In genomic region chr5:111076076-111076475, GRCh38 we compare ENCODE assay signal across 15 cellular contexts. TPM values are rescaled to one million over a fixed set of nuclear protein-coding genes. Genes with fewer than 3 reads are reported as not detected.
A peak's percentile ranks its signal among the peaks of the same experiment; 100 is the strongest.
DNase-seq lines count a peak whose midpoint lies in the region; ATAC-seq and TF ChIP-seq lines count a peak whose summit lies in the region.
"Had no signal": no experiment of that assay in that cellular context is flagged by ENCODE, and none has a peak within 500 bp of the region (broad histone marks: within the 10 kb centered on the region; RNA-seq: fewer than 3 reads in every experiment).

No MANE protein-coding gene starts in this region.

- BruUV-seq in Calu3 (replicated peaks; lab: Mats Ljungman, UMichigan): no TSS peak

- peak overlapping the region; percentile 11 for H3K4me2 ChIP-seq in fibroblast of lung (ENCODE audit: extremely low read depth, insufficient read depth, low read length)

- H3K36me3 ChIP-seq in fibroblast of lung (ENCODE audit: control insufficient read depth, insufficient read depth, low read length): peaks cover 2% of the 10 kb centered on the region

- H4K20me1 ChIP-seq in fibroblast of lung (ENCODE audit: control insufficient read depth, extremely low read depth, insufficient read depth, low read length): no peaks in the 10 kb centered on the region

- peaks cover 14% of the 10 kb centered on the region for H3K4me1 ChIP-seq in fibroblast of lung (ENCODE audit: control insufficient read depth, extremely low read depth, insufficient read depth, low read length)

- H3K4me3 Mint-ChIP-seq in Calu3 (ENCODE audit: low read depth, unreplicated experiment): no peak overlapping the region

- ATAC-seq in GM21367 (IDR thresholded peaks at IDR 0.05; ENCODE audit: unreplicated experiment): no peak
- ATAC-seq: Panc1 had no signal

- peaks cover 15% of the 10 kb centered on the region for H3K36me3 Mint-ChIP-seq in Calu3 (ENCODE audit: insufficient read depth, unreplicated experiment)

- CTCF ChIA-PET in Calu3 (lab: Charles Lee): no interaction called here

- peaks cover 8% of the 10 kb centered on the region for H3K79me2 ChIP-seq in fibroblast of lung (ENCODE audit: control insufficient read depth, insufficient read depth, low read length)

- peak overlapping the region; percentile 80 for H3K27ac Mint-ChIP-seq in Calu3 (ENCODE audit: unreplicated experiment)

- DNase-seq in Calu3: no peak
- peak; percentile 14 for DNase-seq in MV-4-11 (lab: John Stamatoyannopoulos, UW)
- DNase-seq in fibroblast of lung (ENCODE audit: low read depth in 2 of 2): no peak
- peak; percentile 17 for DNase-seq in stromal cell of bone marrow (ENCODE audit: low read depth)
- DNase-seq in NCI-H1092 treated with DMSO at 0.1 percent for 48 hours (lab: John Stamatoyannopoulos, UW): no peak
- DNase-seq in stimulated activated CD4-positive, alpha-beta T cell treated with anti-CD3 and anti-CD28 coated beads, Interleukin-4, amount 100 ng/mL, for 4 hours: no peak
- DNase-seq: NCI-H1105, NCI-H1694 treated with DMSO at 0.1 percent for 48 hours, NCI-H446, Right ventricle myocardium superior had no signal

- H3K9me3 Mint-ChIP-seq in Calu3 (ENCODE audit: low read depth, unreplicated experiment): no peaks in the 10 kb centered on the region

- TF ChIP-seq CTCF in Calu3 (IDR thresholded peaks at IDR 0.05; ENCODE audit: unreplicated experiment) (no peak), fibroblast of lung (conservative IDR thresholded peaks at IDR 0.05 in 1 of 2, IDR thresholded peaks at IDR 0.05 in 1 of 2; ENCODE audit: low read depth in 1 of 2, low read length in 2 of 2) (no peak)

- H3K27me3 Mint-ChIP-seq in Calu3 (ENCODE audit: unreplicated experiment): peaks cover 32% of the 10 kb centered on the region

- H2AFZ ChIP-seq in fibroblast of lung (ENCODE audit: low read length): no peak overlapping the region
- H2AFZ ChIP-seq: GM23248 had no signal

- peaks cover 32% of the 10 kb centered on the region for H3K4me1 Mint-ChIP-seq in Calu3 (ENCODE audit: low read depth, unreplicated experiment)

- H3K27me3 ChIP-seq in fibroblast of lung (ENCODE audit: control insufficient read depth, insufficient read depth, low read length): no peaks in the 10 kb centered on the region

- no peak overlapping the region for H3K27ac ChIP-seq in fibroblast of lung (ENCODE audit: insufficient read depth, low read length)
- H3K27ac ChIP-seq: C4-2B, GM23248 had no signal

- intact Hi-C loops in Calu3 (cut with micrococcal nuclease; ENCODE audit: unreplicated experiment): no loop called here

- H3K4me3 ChIP-seq in fibroblast of lung (replicated peaks in 1 of 4; ENCODE audit: control extremely low read depth in 1 of 4, insufficient read depth in 1 of 4, low read depth in 3 of 4, low read length in 4 of 4): no peak overlapping the region
- H3K4me3 ChIP-seq: GM23248 had no signal

- H3K9me3 ChIP-seq in fibroblast of lung (ENCODE audit: control insufficient read depth, insufficient read depth, low read depth, low read length): no peaks in the 10 kb centered on the region

- no peak overlapping the region for H3K9ac ChIP-seq in fibroblast of lung (ENCODE audit: insufficient read depth, low read length)
- H3K9ac ChIP-seq: GM23248 had no signal

RNA-seq across cellular contexts. Expression of gene TSLP, which starts 4.6 kb away (rescaled TPM):
- total RNA-seq in Calu3 (2022) (0.20 TPM in 1 of 2 replicates, not detected in the other), fibroblast of lung (9.2 and 18.7 TPM in 2 replicates)
- polyA plus RNA-seq in fibroblast of lung: 4.6 and 20.6 TPM in 2 replicates
- 3.7 and 15.2 TPM in 2 replicates for polyA plus RNA-seq in fibroblast of lung (2012)
- polyA minus RNA-seq in fibroblast of lung (ENCODE audit: low replicate concordance): 0.24 and 3.5 TPM in 2 replicates
- total RNA-seq: GM23248, HT1080 had no signal
- polyA plus RNA-seq: GM23248 had no signal

RNA-seq across cellular contexts. Expression of gene WDR36, which starts 16.1 kb away (rescaled TPM):
- total RNA-seq in Calu3 (2022) (48.7 and 50.8 TPM in 2 replicates), fibroblast of lung (55.8 and 56.8 TPM in 2 replicates)
- polyA plus RNA-seq in fibroblast of lung: 34.7 and 41.1 TPM in 2 replicates
- 14.8 and 18.2 TPM in 2 replicates for polyA plus RNA-seq in fibroblast of lung (2012)
- polyA minus RNA-seq in fibroblast of lung (ENCODE audit: low replicate concordance): 11.0 and 16.4 TPM in 2 replicates

Comparison
In these comparisons a context has a peak if more than half of its experiments do, and no peak if none do; other contexts are left out.
1. DNase-seq: peak in MV-4-11 (single experiment) and stromal cell of bone marrow (single experiment); none in Calu3 (single experiment), fibroblast of lung (0 of 2), NCI-H1092 treated with DMSO at 0.1 percent for 48 hours (single experiment) and stimulated activated CD4-positive, alpha-beta T cell treated with anti-CD3 and anti-CD28 coated beads, Interleukin-4, amount 100 ng/mL, for 4 hours (0 of 2).